8 cellular contexts compared by ENCODE assay signal in genomic region chr6:34414999-34415858, GRCh38. TPM values are rescaled to one million over a fixed set of nuclear protein-coding genes. Genes with fewer than 3 reads are reported as not detected.
DNase-seq lines count a peak whose midpoint lies in the region; ATAC-seq, FAIRE-seq and TF ChIP-seq lines count a peak whose summit lies in the region.

No MANE protein-coding gene starts in this region.

- DNase-seq in GDM1 (lab: John Stamatoyannopoulos, UW) (peak; percentile 73), NCI-H2227 (lab: John Stamatoyannopoulos, UW; ENCODE audit: unreplicated experiment) (peak; percentile 43), epithelial cell of proximal tubule (ENCODE audit: low read depth) (no peak), GM12892 (ENCODE audit: insufficient read length) (no peak)
- DNase-seq in activated CD4-positive, alpha-beta T cell treated with anti-CD3 and anti-CD28 coated beads, Interleukin-2, amount 10 ng/mL, durations not matched to agents 7 days and 5 days: peak; percentile 54

- no peaks in the 10 kb centered on the region for H3K9me3 ChIP-seq in muscle layer of colon (ENCODE audit: low read length)

- no peak overlapping the region for H3K4me3 Mint-ChIP-seq in activated CD4-positive, alpha-beta T cell treated with anti-CD3 and anti-CD28 coated beads, Interleukin-2, amount 10 ng/mL, durations not matched to agents 7 days and 5 days

- no peaks in the 10 kb centered on the region for H3K27me3 ChIP-seq in muscle layer of colon (ENCODE audit: control insufficient read depth in 1 of 2, insufficient read depth in 2 of 2, low read length in 2 of 2)

- POLR2A ChIA-PET in activated CD4-positive, alpha-beta T cell treated with anti-CD3 and anti-CD28 coated beads, Interleukin-2, amount 10 ng/mL, durations not matched to agents 7 days and 5 days (lab: Charles Lee): interaction anchor here (0.7 to 1.5 kb wide), 3 partner anchors 10 to 167 kb away, joined by 4 read pairs; partner anchors contain the start of genes RPS10 and SMIM29

- H3K27ac Mint-ChIP-seq in activated CD4-positive, alpha-beta T cell treated with anti-CD3 and anti-CD28 coated beads, Interleukin-2, amount 10 ng/mL, durations not matched to agents 7 days and 5 days: peak overlapping the region; percentile 19

- peaks cover 42% of the 10 kb centered on the region for H3K36me3 Mint-ChIP-seq in activated CD4-positive, alpha-beta T cell treated with anti-CD3 and anti-CD28 coated beads, Interleukin-2, amount 10 ng/mL, durations not matched to agents 7 days and 5 days (ENCODE audit: low read depth)

- TF ChIP-seq POLR2A in GM12892 (IDR thresholded peaks at IDR 0.05; ENCODE audit: low read depth, low read length): no peak

- no peak for FAIRE-seq in GM12892 (lab: Jason Lieb, UNC)

- peak overlapping the region; percentile 2 for H3K9ac ChIP-seq in muscle layer of colon (ENCODE audit: low read length)

- peaks cover 11% of the 10 kb centered on the region for H3K4me1 ChIP-seq in muscle layer of colon (ENCODE audit: insufficient read depth, low read length)

- H3K27ac ChIP-seq in 22Rv1 (peak overlapping the region; percentile 57), muscle layer of colon (ENCODE audit: low read depth, low read length) (peak overlapping the region; percentile 10)

- H3K4me3 ChIP-seq in epithelial cell of proximal tubule (ENCODE audit: low read depth, low read length): no peak overlapping the region
- H3K4me3 ChIP-seq in muscle layer of colon (ENCODE audit: low read depth in 1 of 2, low read length in 2 of 2): no peak overlapping the region

- H3K36me3 ChIP-seq in muscle layer of colon (ENCODE audit: insufficient read depth, low read length): peaks cover 25% of the 10 kb centered on the region

- peaks cover 4% of the 10 kb centered on the region for H3K4me1 Mint-ChIP-seq in activated CD4-positive, alpha-beta T cell treated with anti-CD3 and anti-CD28 coated beads, Interleukin-2, amount 10 ng/mL, durations not matched to agents 7 days and 5 days

- TF ChIP-seq CTCF in 22Rv1 (IDR thresholded peaks at IDR 0.05) (peak; percentile 83), epithelial cell of proximal tubule (conservative IDR thresholded peaks at IDR 0.05; ENCODE audit: low read depth, low read length) (peak; percentile 78)

- H3K27me3 Mint-ChIP-seq in activated CD4-positive, alpha-beta T cell treated with anti-CD3 and anti-CD28 coated beads, Interleukin-2, amount 10 ng/mL, durations not matched to agents 7 days and 5 days: no peaks in the 10 kb centered on the region

- no peak for ATAC-seq in GM18907 (IDR thresholded peaks at IDR 0.05; ENCODE audit: unreplicated experiment)

- H3K9me3 Mint-ChIP-seq in activated CD4-positive, alpha-beta T cell treated with anti-CD3 and anti-CD28 coated beads, Interleukin-2, amount 10 ng/mL, durations not matched to agents 7 days and 5 days: no peaks in the 10 kb centered on the region

- CTCF ChIA-PET in activated CD4-positive, alpha-beta T cell treated with anti-CD3 and anti-CD28 coated beads, Interleukin-2, amount 10 ng/mL, durations not matched to agents 7 days and 5 days (lab: Charles Lee): interaction anchor here (0.5 to 3.7 kb wide), 22 partner anchors 9 to 893 kb away, joined by 3 to 40 read pairs (median 4); partner anchors contain the start of genes HMGA1, RPS10 and SMIM29

RNA-seq across cellular contexts. Expression of gene RPS10, which starts 10.6 kb away (rescaled TPM):
- 1,000 to 10,000 TPM; 1,606 to 1,644 TPM for total RNA-seq in activated CD4-positive, alpha-beta T cell treated with anti-CD3 and anti-CD28 coated beads, Interleukin-2, amount 10 ng/mL, durations not matched to agents 7 days and 5 days
- 4,229 and 5,669 TPM in 2 replicates for total RNA-seq in epithelial cell of proximal tubule
- polyA plus RNA-seq in GM12892 (2012; ENCODE audit: missing spikeins): 4,762 TPM

RNA-seq across cellular contexts. Expression of gene NUDT3, which starts 22.8 kb away (rescaled TPM):
- 10 to 100 TPM; 12.4 to 13.3 TPM for total RNA-seq in activated CD4-positive, alpha-beta T cell treated with anti-CD3 and anti-CD28 coated beads, Interleukin-2, amount 10 ng/mL, durations not matched to agents 7 days and 5 days
- 12.9 and 16.7 TPM in 2 replicates for total RNA-seq in epithelial cell of proximal tubule
- polyA plus RNA-seq in GM12892 (2012; ENCODE audit: missing spikeins): 4.6 TPM

RNA-seq across cellular contexts. Expression of gene PACSIN1, which starts 50.6 kb away (rescaled TPM):
- 1 to 10 TPM; 1.6 to 1.7 TPM for total RNA-seq in activated CD4-positive, alpha-beta T cell treated with anti-CD3 and anti-CD28 coated beads, Interleukin-2, amount 10 ng/mL, durations not matched to agents 7 days and 5 days
- total RNA-seq in epithelial cell of proximal tubule: 0.07 and 1.9 TPM in 2 replicates
- 0.06 TPM for polyA plus RNA-seq in GM12892 (2012; ENCODE audit: missing spikeins)

Comparison
In these comparisons a context has a peak if more than half of its experiments do, and no peak if none do; other contexts are left out.
1. DNase-seq: peak in GDM1 (single experiment), NCI-H2227 (single experiment) and activated CD4-positive, alpha-beta T cell treated with anti-CD3 and anti-CD28 coated beads, Interleukin-2, amount 10 ng/mL, durations not matched to agents 7 days and 5 days (single experiment); none in epithelial cell of proximal tubule (single experiment) and GM12892 (single experiment).